1 cellular context compared by ENCODE assay signal in genomic region chr1:154198756-154199562, GRCh38.
TF ChIP-seq lines count a peak whose summit lies in the region.

No MANE protein-coding gene starts in this region.

TF ChIP-seq in GM23338, 12 proteins besides CTCF, POLR2A, EP300 and RAD21 (continued from another document):
- no peak for TF ChIP-seq REST (IDR thresholded peaks at IDR 0.05; ENCODE audit: unreplicated experiment)
- no peak for TF ChIP-seq STAT1 (IDR thresholded peaks at IDR 0.05; ENCODE audit: unreplicated experiment)
- TF ChIP-seq CREB1 (CRISPR knock-in tag; IDR thresholded peaks at IDR 0.05; ENCODE audit: low read depth): no peak
- no peak for TF ChIP-seq ZNF331 (CRISPR knock-in tag; IDR thresholded peaks at IDR 0.05; ENCODE audit: low read depth)
- TF ChIP-seq NANOG (IDR thresholded peaks at IDR 0.05; ENCODE audit: borderline replicate concordance): no peak
- TF ChIP-seq ZNF462 (CRISPR knock-in tag; IDR thresholded peaks at IDR 0.05): no peak
- TF ChIP-seq ZNF114 (CRISPR knock-in tag; IDR thresholded peaks at IDR 0.05): no peak
- TF ChIP-seq POLR2AphosphoS5 (IDR thresholded peaks at IDR 0.05; ENCODE audit: low read depth): no peak
- TF ChIP-seq JUNB (IDR thresholded peaks at IDR 0.05; ENCODE audit: unreplicated experiment): no peak
- no peak for TF ChIP-seq EZH2phosphoT487 (IDR thresholded peaks at IDR 0.05; ENCODE audit: unreplicated experiment)
